Comparison of ENCODE assay signal across 7 cellular contexts in the genomic region with DNA sequence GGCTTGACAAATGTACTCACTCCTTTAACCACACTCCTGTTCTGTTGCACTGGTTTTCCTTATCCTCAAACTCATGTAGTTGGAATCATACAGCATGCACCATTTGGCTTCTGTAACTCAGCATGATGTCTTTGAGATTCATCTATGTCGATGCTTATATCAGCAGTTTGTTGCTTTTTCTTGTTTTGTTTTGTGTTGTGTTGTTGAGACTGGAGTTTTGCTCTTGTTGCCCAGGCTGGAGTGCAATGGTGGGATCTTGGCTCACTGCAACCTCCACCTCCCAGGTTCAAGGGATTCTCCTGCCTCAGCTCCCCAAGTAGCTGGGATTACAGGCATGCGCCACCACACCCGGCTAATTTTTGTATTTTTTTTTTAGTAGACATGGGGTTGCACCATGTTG. TPM values are rescaled to one million over a fixed set of nuclear protein-coding genes. Genes with fewer than 3 reads are reported as not detected.
A peak's percentile ranks its signal among the peaks of the same experiment; 100 is the strongest.
DNase-seq lines count a peak whose midpoint lies in the region; ATAC-seq, FAIRE-seq and TF ChIP-seq lines count a peak whose summit lies in the region.
"Not testable (repeated sequence)": the region's sequence is repeated elsewhere in the genome, so short reads cannot be mapped to it uniquely, and the experiment has no call there.

No MANE protein-coding gene starts in this region.

- H3K27ac ChIP-seq in CD4-positive, alpha-beta memory T cell (ENCODE audit: low read depth, low read length), result not testable (repeated sequence)

- H3K9me3 Mint-ChIP-seq in CD4-positive, alpha-beta memory T cell; T-cell; activated T-cell treated with anti-CD3 and anti-CD28 coated beads, Interleukin-2, amount 50 U/mL, for 24 hours; activated naive CD8-positive, alpha-beta T cell treated with anti-CD3 and anti-CD28 coated beads for 36 hours; immature natural killer cell; progenitor cell of endocrine pancreas (ENCODE audit: low read depth): not testable (repeated sequence)

- not testable (repeated sequence) for DNase-seq in CD4-positive, alpha-beta memory T cell; H54 (ENCODE audit: insufficient read length, low spot score); T-cell; activated T-cell treated with anti-CD3 and anti-CD28 coated beads, Interleukin-2, amount 50 U/mL, for 24 hours; activated naive CD8-positive, alpha-beta T cell treated with anti-CD3 and anti-CD28 coated beads for 36 hours; immature natural killer cell; progenitor cell of endocrine pancreas (ENCODE audit: low spot score, unreplicated experiment)

- not testable (repeated sequence) for H3K9me3 ChIP-seq in CD4-positive, alpha-beta memory T cell (ENCODE audit: control insufficient read depth in 1 of 2, low read length in 2 of 2)

- not testable (repeated sequence) for TF ChIP-seq POLR2A in H54 (IDR thresholded peaks at IDR 0.05; ENCODE audit: low read depth, low read length)

- not testable (repeated sequence) for H3K27me3 Mint-ChIP-seq in CD4-positive, alpha-beta memory T cell; T-cell; activated T-cell treated with anti-CD3 and anti-CD28 coated beads, Interleukin-2, amount 50 U/mL, for 24 hours; activated naive CD8-positive, alpha-beta T cell treated with anti-CD3 and anti-CD28 coated beads for 36 hours; progenitor cell of endocrine pancreas
- peaks cover 11 to 28% (median 11%) of the 10 kb centered on the region in 3 donors for H3K27me3 Mint-ChIP-seq in immature natural killer cell (ENCODE audit: low read depth in 3 of 3)

- peaks cover 25 to 96% (median 69%) of the 10 kb centered on the region in 4 donors for H3K4me1 Mint-ChIP-seq in CD4-positive, alpha-beta memory T cell
- H3K4me1 Mint-ChIP-seq in T-cell (peaks cover 86 to 93% (median 93%) of the 10 kb centered on the region in 3 donors), immature natural killer cell (peaks cover 0 to 92% of the 10 kb centered on the region in 2 donors), progenitor cell of endocrine pancreas (ENCODE audit: low read depth) (peaks cover 11% of the 10 kb centered on the region)
- peaks cover 94% of the 10 kb centered on the region for H3K4me1 Mint-ChIP-seq in activated T-cell treated with anti-CD3 and anti-CD28 coated beads, Interleukin-2, amount 50 U/mL, for 24 hours (ENCODE audit: low read depth)
- peaks cover 88% of the 10 kb centered on the region for H3K4me1 Mint-ChIP-seq in activated naive CD8-positive, alpha-beta T cell treated with anti-CD3 and anti-CD28 coated beads for 36 hours

- not testable (repeated sequence) for H3K4me3 ChIP-seq in CD4-positive, alpha-beta memory T cell (ENCODE audit: low read length in 2 of 2)

- peak overlapping the region; percentile 18 to 89 (median 63) for H3K27ac Mint-ChIP-seq in CD4-positive, alpha-beta memory T cell
- peak overlapping the region; percentile 89 to 94 for H3K27ac Mint-ChIP-seq in T-cell
- H3K27ac Mint-ChIP-seq in activated T-cell treated with anti-CD3 and anti-CD28 coated beads, Interleukin-2, amount 50 U/mL, for 24 hours, result peak overlapping the region; percentile 82
- peak overlapping the region; percentile 73 for H3K27ac Mint-ChIP-seq in activated naive CD8-positive, alpha-beta T cell treated with anti-CD3 and anti-CD28 coated beads for 36 hours
- peak overlapping the region in 4 of 6 donors; percentile 93 to 97 (median 97) for H3K27ac Mint-ChIP-seq in immature natural killer cell
- peak overlapping the region; percentile 38 for H3K27ac Mint-ChIP-seq in progenitor cell of endocrine pancreas

- H3K4me3 Mint-ChIP-seq in CD4-positive, alpha-beta memory T cell, result peak overlapping the region in 1 of 8 donors; percentile 1
- H3K4me3 Mint-ChIP-seq in T-cell (peak overlapping the region in 2 of 3 donors; percentile 5 to 65), immature natural killer cell (peak overlapping the region; percentile 10 to 69 (median 43))
- not testable (repeated sequence) for H3K4me3 Mint-ChIP-seq in activated T-cell treated with anti-CD3 and anti-CD28 coated beads, Interleukin-2, amount 50 U/mL, for 24 hours; activated naive CD8-positive, alpha-beta T cell treated with anti-CD3 and anti-CD28 coated beads for 36 hours; progenitor cell of endocrine pancreas (ENCODE audit: low read depth)

- peaks cover 40% of the 10 kb centered on the region for H3K36me3 ChIP-seq in CD4-positive, alpha-beta memory T cell (ENCODE audit: insufficient read depth, low read length)

- intact Hi-C loops in CD4-positive, alpha-beta memory T cell (cut with micrococcal nuclease), result loop anchor here (2.0 kb wide), 1 partner anchor 15 kb away; no protein-coding TSS in a partner anchor

- CTCF ChIA-PET in CD4-positive, alpha-beta memory T cell (lab: Charles Lee; ENCODE audit: partially characterized antibody), result interaction anchor here (0.8 to 4.5 kb wide), 7 partner anchors 12 to 211 kb away, joined by 3 to 38 read pairs (median 4); partner anchors contain the start of gene STK17A
- CTCF ChIA-PET in T-cell (lab: Charles Lee), result interaction anchor here in 1 of 2 donors (0.6 to 3.5 kb wide), 4 partner anchors 21 to 72 kb away, joined by 4 to 18 read pairs (median 11); partner anchors contain the start of gene STK17A

- peaks cover 58 to 86% of the 10 kb centered on the region in 2 donors for H3K36me3 Mint-ChIP-seq in CD4-positive, alpha-beta memory T cell
- H3K36me3 Mint-ChIP-seq in T-cell (peaks cover 72% of the 10 kb centered on the region), immature natural killer cell (peaks cover 42 to 71% (median 60%) of the 10 kb centered on the region in 3 donors), progenitor cell of endocrine pancreas (ENCODE audit: insufficient read depth) (peaks cover 33% of the 10 kb centered on the region)
- peaks cover 94% of the 10 kb centered on the region for H3K36me3 Mint-ChIP-seq in activated T-cell treated with anti-CD3 and anti-CD28 coated beads, Interleukin-2, amount 50 U/mL, for 24 hours (ENCODE audit: low read depth)
- H3K36me3 Mint-ChIP-seq in activated naive CD8-positive, alpha-beta T cell treated with anti-CD3 and anti-CD28 coated beads for 36 hours, result peaks cover 75% of the 10 kb centered on the region

- peaks cover 96% of the 10 kb centered on the region for H3K4me1 ChIP-seq in CD4-positive, alpha-beta memory T cell (ENCODE audit: insufficient read depth, low read length)

- H3K27me3 ChIP-seq in CD4-positive, alpha-beta memory T cell (ENCODE audit: insufficient read depth, low read length), result not testable (repeated sequence)

- peak; percentile 77 for FAIRE-seq in H54 (lab: Jason Lieb, UNC)

- POLR2A ChIA-PET in CD4-positive, alpha-beta memory T cell (lab: Charles Lee; ENCODE audit: partially characterized antibody), result interaction anchor here (1.1 to 6.1 kb wide), 6 partner anchors 10 to 72 kb away, joined by 3 to 55 read pairs (median 10); partner anchors contain the start of gene STK17A
- POLR2A ChIA-PET in T-cell (lab: Charles Lee), result interaction anchor here in 1 of 2 donors (0.6 to 0.9 kb wide), 3 partner anchors 43 to 73 kb away, joined by 3 read pairs; partner anchors contain the start of gene STK17A

- not testable (repeated sequence) for TF ChIP-seq CTCF in progenitor cell of endocrine pancreas (IDR thresholded peaks at IDR 0.05; ENCODE audit: unreplicated experiment)

- not testable (repeated sequence) for ATAC-seq in T-cell (replicated peaks in 1 of 4)

RNA-seq across cellular contexts. Expression of gene STK17A, which starts 44.9 kb away (rescaled TPM):
- total RNA-seq in CD4-positive, alpha-beta memory T cell, result 100 to 1,000 TPM; 118 to 119 TPM
- 100 to 1,000 TPM; 139 to 168 TPM for polyA plus RNA-seq in CD4-positive, alpha-beta memory T cell
- total RNA-seq in T-cell (100 to 1,000 TPM; 101 to 120 (median 117) TPM), progenitor cell of endocrine pancreas (23.0 and 23.9 TPM in 2 replicates)
- 10 to 100 TPM; 53.2 to 53.8 TPM for total RNA-seq in activated naive CD8-positive, alpha-beta T cell treated with anti-CD3 and anti-CD28 coated beads for 36 hours
- polyA plus RNA-seq in immature natural killer cell, result 100 to 1,000 TPM; 255 to 300 (median 271) TPM

Comparison
In these comparisons a context has a peak if more than half of its experiments do, and no peak if none do; other contexts are left out.
1. H3K27ac Mint-ChIP-seq: peak in every context shown above with its lines; median percentile 97 in immature natural killer cell; 92 in T-cell; 82 in activated T-cell treated with anti-CD3 and anti-CD28 coated beads, Interleukin-2, amount 50 U/mL, for 24 hours; 73 in activated naive CD8-positive, alpha-beta T cell treated with anti-CD3 and anti-CD28 coated beads for 36 hours; 63 in CD4-positive, alpha-beta memory T cell; 38 in progenitor cell of endocrine pancreas.